Comparison of ENCODE assay signal across 8 cellular contexts in the genomic region with DNA sequence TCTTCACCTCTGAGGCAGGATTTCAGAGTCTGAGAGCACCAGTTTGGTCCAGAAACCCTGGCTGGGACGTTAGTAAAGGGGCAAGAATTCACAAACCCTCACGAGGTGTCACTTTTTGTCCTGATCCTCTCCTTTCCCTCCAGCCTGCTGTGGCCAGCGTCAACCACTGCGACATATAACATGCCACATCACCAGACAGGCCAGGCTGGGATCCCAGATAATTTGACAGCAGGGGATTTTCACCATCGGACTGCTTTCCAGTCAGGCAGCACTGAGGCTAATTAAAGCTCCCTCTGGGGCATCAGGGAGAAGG. TPM values are rescaled to one million over a fixed set of nuclear protein-coding genes. Genes with fewer than 3 reads are reported as not detected.
A peak's percentile ranks its signal among the peaks of the same experiment; 100 is the strongest.
DNase-seq lines count a peak whose midpoint lies in the region; ATAC-seq and TF ChIP-seq lines count a peak whose summit lies in the region.

No MANE protein-coding gene starts in this region.

- TF ChIP-seq CTCF in AG04449 (IDR thresholded peaks at IDR 0.05; ENCODE audit: insufficient read depth, low read length, missing control alignments): no peak
- TF ChIP-seq CTCF in NB4 (IDR thresholded peaks at IDR 0.05; ENCODE audit: low read depth, low read length): no peak
- no peak for TF ChIP-seq CTCF in dorsolateral prefrontal cortex (IDR thresholded peaks at IDR 0.05 in 54 of 56, conservative IDR thresholded peaks at IDR 0.05 in 2 of 56; ENCODE audit: low read depth in 1 of 56, partially characterized antibody in 56 of 56)

- ATAC-seq in GM21619 (IDR thresholded peaks at IDR 0.05; ENCODE audit: unreplicated experiment): no peak
- ATAC-seq in GM19455 (IDR thresholded peaks at IDR 0.05; ENCODE audit: unreplicated experiment): no peak

- H3K27ac ChIP-seq in dorsolateral prefrontal cortex (peak overlapping the region; percentile 7 to 94 (median 83)), muscle layer of colon (ENCODE audit: low read depth, low read length) (peak overlapping the region; percentile 77)

- H3K27me3 ChIP-seq in dorsolateral prefrontal cortex (no peaks in the 10 kb centered on the region), muscle layer of colon (ENCODE audit: control insufficient read depth in 1 of 2, insufficient read depth in 2 of 2, low read length in 2 of 2) (no peaks in the 10 kb centered on the region)

- no peaks in the 10 kb centered on the region for H3K9me3 ChIP-seq in muscle layer of colon (ENCODE audit: low read length)

- POLR2A ChIA-PET in AG04449 (lab: Yijun Ruan, JAX): interaction anchor here (0.6 to 2.1 kb wide), 9 partner anchors 10 to 435 kb away, joined by 3 to 14 read pairs (median 3); a partner anchor contains a TSS

- peak overlapping the region; percentile 52 for H3K9ac ChIP-seq in muscle layer of colon (ENCODE audit: low read length)

- H3K4me1 ChIP-seq in muscle layer of colon (ENCODE audit: insufficient read depth, low read length): peaks cover 14% of the 10 kb centered on the region

- intact Hi-C loops in dorsolateral prefrontal cortex (cut with DNase I): loop anchor here (2.0 to 5.0 kb wide), 4 partner anchors 39 to 148 kb away; no protein-coding TSS in a partner anchor

- CTCF ChIA-PET in AG04449 (lab: Yijun Ruan, JAX): interaction anchor here (0.7 to 8.3 kb wide), 90 partner anchors 9 to 714 kb away, joined by 3 to 219 read pairs (median 8); a partner anchor contains a TSS

- DNase-seq in AG04449 (ENCODE audit: low read depth, low spot score) (no peak), NB4 (ENCODE audit: low read depth) (no peak), dorsolateral prefrontal cortex (peak in 1 of 10 donors; percentile 43), AG08396 (ENCODE audit: low spot score) (no peak), NCI-H1694 (lab: John Stamatoyannopoulos, UW) (no peak)

- no peak for TF ChIP-seq POLR2A in NB4 (IDR thresholded peaks at IDR 0.05; ENCODE audit: extremely low read depth, insufficient read length)

- H3K4me3 ChIP-seq in AG04449 (ENCODE audit: low read depth, low read length) (peak overlapping the region; percentile 62), NB4 (ENCODE audit: low read depth, low read length) (peak overlapping the region; percentile 56), dorsolateral prefrontal cortex (peak overlapping the region; percentile 44 to 89 (median 62)), muscle layer of colon (ENCODE audit: low read depth in 1 of 2, low read length in 2 of 2) (peak overlapping the region; percentile 38 to 64)

- no peaks in the 10 kb centered on the region for H3K36me3 ChIP-seq in muscle layer of colon (ENCODE audit: insufficient read depth, low read length)

RNA-seq across cellular contexts. Expression of a gene that starts 36.8 kb away (rescaled TPM):
- 100 to 1,000 TPM in 116 of 120 experiments, 10 to 100 TPM in 4; 65.0 to 238 (median 170) TPM for total RNA-seq in dorsolateral prefrontal cortex
